Comparison of ENCODE assay signal across 12 cellular contexts in genomic region chr11:10898003-10898762, GRCh38. TPM values are rescaled to one million over a fixed set of nuclear protein-coding genes. Genes with fewer than 3 reads are reported as not detected.
DNase-seq lines count a peak whose midpoint lies in the region; ATAC-seq and TF ChIP-seq lines count a peak whose summit lies in the region.
"Had no signal": no experiment of that assay in that cellular context is flagged by ENCODE, and none has a peak within 500 bp of the region (broad histone marks: within the 10 kb centered on the region; RNA-seq: fewer than 3 reads in every experiment).

No MANE protein-coding gene starts in this region.

- H3K4me1 Mint-ChIP-seq in glutamatergic neuron (ENCODE audit: low read depth, unreplicated experiment): peaks cover 27% of the 10 kb centered on the region

- no peaks in the 10 kb centered on the region for H4K20me1 ChIP-seq in HCT116 (ENCODE audit: insufficient read depth)

- H3K4me3 ChIP-seq in HCT116 (replicated peaks in 1 of 2; ENCODE audit: low read depth in 1 of 2, low read length in 2 of 2) (no peak overlapping the region), skin epidermis (no peak overlapping the region)
- H3K4me3 ChIP-seq: body of pancreas had no signal

- H3K27me3 Mint-ChIP-seq in glutamatergic neuron (ENCODE audit: unreplicated experiment): peaks cover 3% of the 10 kb centered on the region

- CTCF ChIA-PET in HCT116 (lab: Charles Lee): interaction anchor here (1.2 kb wide), 1 partner anchor 20 kb away, joined by 3 read pairs; no protein-coding TSS in a partner anchor

- H3K4me3 Mint-ChIP-seq in glutamatergic neuron (ENCODE audit: unreplicated experiment): peak overlapping the region; percentile 2

- H3K36me3 ChIP-seq in HCT116 (ENCODE audit: control insufficient read depth in 1 of 2, insufficient read depth in 2 of 2, low read length in 2 of 2): no peaks in the 10 kb centered on the region

- POLR2A ChIA-PET in HCT116 (lab: Charles Lee): interaction anchor here (2.9 to 4.7 kb wide), 2 partner anchors 40 to 89 kb away, joined by 9 to 48 read pairs; partner anchors contain the start of genes EIF4G2 and ZBED5

- H3K4me2 ChIP-seq in HCT116 (ENCODE audit: low read length): peak overlapping the region; percentile 74

- no peak for TF ChIP-seq RAD21 in HCT116 (IDR thresholded peaks at IDR 0.05; ENCODE audit: low read depth)

- no peak overlapping the region for H2AFZ ChIP-seq in HCT116 (ENCODE audit: low read depth, low read length, poor library complexity, severe bottlenecking)

- no peaks in the 10 kb centered on the region for H3K27me3 ChIP-seq in HCT116 (ENCODE audit: insufficient read depth, low read length)
- H3K27me3 ChIP-seq: body of pancreas had no signal

- peaks cover 6% of the 10 kb centered on the region for H3K9me3 Mint-ChIP-seq in glutamatergic neuron (ENCODE audit: unreplicated experiment)

- no peak for ATAC-seq in HCT116
- no peak for ATAC-seq in left colon
- ATAC-seq: body of pancreas had no signal

- H3K4me1 ChIP-seq in HCT116 (ENCODE audit: control insufficient read depth in 1 of 2, insufficient read depth in 2 of 2, low read length in 2 of 2): peaks cover 43 to 56% of the 10 kb centered on the region in 2 experiments

- peak overlapping the region; percentile 65 for H3K9ac ChIP-seq in HCT116 (ENCODE audit: low read length)

- no peak for TF ChIP-seq POLR2A in HCT116 (IDR thresholded peaks at IDR 0.05; ENCODE audit: borderline replicate concordance, extremely low read depth, insufficient read depth, insufficient read length)

- peak overlapping the region; percentile 93 for H3K27ac ChIP-seq in HCT116 (ENCODE audit: low read depth, low read length)
- peak overlapping the region; percentile 98 for H3K27ac ChIP-seq in VCaP
- H3K27ac ChIP-seq in skin epidermis: peak overlapping the region in 20 of 21 experiments; percentile 81 to 98 (median 91)

- DNase-seq in HCT116 (ENCODE audit: low read depth, low spot score) (no peak), glutamatergic neuron (no peak), left colon (no peak), NCI-H2227 treated with DMSO at 0.1 percent for 48 hours (lab: John Stamatoyannopoulos, UW) (no peak), NCI-H1092 (lab: John Stamatoyannopoulos, UW) (no peak), globus pallidus (ENCODE audit: low spot score) (no peak)
- DNase-seq: foreskin melanocyte, KBM-7, substantia nigra had no signal

- no peaks in the 10 kb centered on the region for H3K36me3 Mint-ChIP-seq in glutamatergic neuron (ENCODE audit: unreplicated experiment)

- no peaks in the 10 kb centered on the region for H3K79me2 ChIP-seq in HCT116 (ENCODE audit: insufficient read depth, low read length)

- no TSS peak for BruUV-seq in HCT116 (replicated peaks; lab: Mats Ljungman, UMichigan)

- intact Hi-C loops in HCT116 (cut with micrococcal nuclease) (no loop called here), left colon (cut with DNase I, micrococcal nuclease) (no loop called here)

- no peaks in the 10 kb centered on the region for H3K9me3 ChIP-seq in HCT116 (ENCODE audit: control insufficient read depth in 1 of 2, insufficient read depth in 1 of 2, low read depth in 1 of 2, low read length in 2 of 2)
- H3K9me3 ChIP-seq: body of pancreas had no signal

- peak overlapping the region; percentile 44 for H3K27ac Mint-ChIP-seq in glutamatergic neuron (ENCODE audit: unreplicated experiment)

- TF ChIP-seq CTCF in HCT116 (IDR thresholded peaks at IDR 0.05 in 2 of 3, conservative IDR thresholded peaks at IDR 0.05 in 1 of 3; ENCODE audit: borderline replicate concordance in 1 of 3, insufficient read depth in 1 of 3, low read depth in 2 of 3, low read length in 2 of 3) (no peak), VCaP (conservative IDR thresholded peaks at IDR 0.05) (no peak), glutamatergic neuron (IDR thresholded peaks at IDR 0.05; ENCODE audit: partially characterized antibody, unreplicated experiment) (no peak)

- no peaks in the 10 kb centered on the region for H3K9me2 ChIP-seq in HCT116 (ENCODE audit: insufficient read depth)

- RAD21 ChIA-PET in HCT116 (lab: Charles Lee; ENCODE audit: low non-redundant PET in 1 of 2, low total read pairs in 2 of 2, uncharacterized antibody in 2 of 2, unreplicated experiment in 2 of 2): no interaction called here

TF ChIP-seq in HCT116, 20 proteins besides CTCF, POLR2A, EP300 and RAD21:
- TF ChIP-seq SP1 (IDR thresholded peaks at IDR 0.05; ENCODE audit: low read depth) (no peak), FOSL1 (IDR thresholded peaks at IDR 0.05; ENCODE audit: low read depth) (no peak), SRF (IDR thresholded peaks at IDR 0.05; ENCODE audit: low read depth) (no peak), POLR2AphosphoS5 (IDR thresholded peaks at IDR 0.05; ENCODE audit: low read depth, low read length) (no peak), CEBPB (IDR thresholded peaks at IDR 0.05; ENCODE audit: low read depth) (no peak), ZFX (IDR thresholded peaks at IDR 0.05) (no peak), TCF7L2 (IDR thresholded peaks at IDR 0.05; ENCODE audit: borderline replicate concordance, extremely low read depth, insufficient read depth, insufficient read length) (no peak), EZH2phosphoT487 (IDR thresholded peaks at IDR 0.05; ENCODE audit: borderline replicate concordance) (no peak), YY1 (IDR thresholded peaks at IDR 0.05; ENCODE audit: extremely low read depth, insufficient replicate concordance, low read depth, low read length) (no peak)
- TF ChIP-seq, protein P1, sequence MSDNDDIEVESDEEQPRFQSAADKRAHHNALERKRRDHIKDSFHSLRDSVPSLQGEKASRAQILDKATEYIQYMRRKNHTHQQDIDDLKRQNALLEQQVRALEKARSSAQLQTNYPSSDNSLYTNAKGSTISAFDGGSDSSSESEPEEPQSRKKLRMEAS (IDR thresholded peaks at IDR 0.05): no peak
- TF ChIP-seq, protein P2, sequence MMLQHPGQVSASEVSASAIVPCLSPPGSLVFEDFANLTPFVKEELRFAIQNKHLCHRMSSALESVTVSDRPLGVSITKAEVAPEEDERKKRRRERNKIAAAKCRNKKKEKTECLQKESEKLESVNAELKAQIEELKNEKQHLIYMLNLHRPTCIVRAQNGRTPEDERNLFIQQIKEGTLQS (IDR thresholded peaks at IDR 0.05): no peak

RNA-seq across cellular contexts. Expression of gene ZBED5, which starts 40.3 kb away (rescaled TPM):
- 26.8 TPM for total RNA-seq in HCT116 (2021; ENCODE audit: unreplicated experiment)
- 12.7 and 16.0 TPM in 2 replicates for polyA plus RNA-seq in HCT116 (2012)
- total RNA-seq in glutamatergic neuron (ENCODE audit: unreplicated experiment): 83.4 TPM
- 10 to 100 TPM; 36.9 to 37.5 TPM for total RNA-seq in left colon
